In genomic region chr10:44961931-44962750, GRCh38 we compare ENCODE assay signal across 14 cellular contexts. TPM values are rescaled to one million over a fixed set of nuclear protein-coding genes. Genes with fewer than 3 reads are reported as not detected.
DNase-seq lines count a peak whose midpoint lies in the region; ATAC-seq and TF ChIP-seq lines count a peak whose summit lies in the region.
"Had no signal": no experiment of that assay in that cellular context is flagged by ENCODE, and none has a peak within 500 bp of the region (broad histone marks: within the 10 kb centered on the region; RNA-seq: fewer than 3 reads in every experiment).

No MANE protein-coding gene starts in this region.

- ATAC-seq in memory B cell (ENCODE audit: low read depth) (no peak), HG03025 (IDR thresholded peaks at IDR 0.05; ENCODE audit: low FRiP score, unreplicated experiment) (no peak)
- no peak for ATAC-seq in stimulated activated memory B cell treated with anti-CD40 and anti-IgM and Interleukin-4, amounts not matched to agents 10 μg/mL and 1 μg/mL and 100 μg/mL, for 72 hours

- H3K4me2 ChIP-seq in KMS-11 = peak overlapping the region; percentile 99

- no peak overlapping the region for H2AFZ ChIP-seq in KMS-11 (ENCODE audit: low read depth)

- H3K27me3 ChIP-seq in KMS-11 (ENCODE audit: insufficient read depth, low read depth) = no peaks in the 10 kb centered on the region
- H3K27me3 ChIP-seq in testis = no peaks in the 10 kb centered on the region

- H3K9me3 ChIP-seq in testis = no peaks in the 10 kb centered on the region

- DNase-seq in coronary artery (ENCODE audit: low spot score) = peak; percentile 59
- DNase-seq in memory B cell (ENCODE audit: low spot score in 2 of 2) = no peak
- no peak for DNase-seq in progenitor cell of endocrine pancreas (ENCODE audit: low spot score, unreplicated experiment)
- DNase-seq in NCI-H146 treated with DMSO at 0.1 percent for 48 hours (lab: John Stamatoyannopoulos, UW; ENCODE audit: unreplicated experiment) = no peak
- no peak for DNase-seq in testis
- DNase-seq: CD8-positive, alpha-beta memory T cell; NCI-H1092; NCI-H510A; stimulated activated naive CD4-positive, alpha-beta T cell; T1000 had no signal

- H3K9me3 Mint-ChIP-seq in memory B cell (peaks cover 2% of the 10 kb centered on the region), progenitor cell of endocrine pancreas (ENCODE audit: low read depth) (no peaks in the 10 kb centered on the region)
- no peaks in the 10 kb centered on the region for H3K9me3 Mint-ChIP-seq in stimulated activated memory B cell treated with anti-CD40 and anti-IgM and Interleukin-4, amounts not matched to agents 10 μg/mL and 1 μg/mL and 100 μg/mL, for 72 hours
- H3K9me3 Mint-ChIP-seq: CD8-positive, alpha-beta memory T cell had no signal

- intact Hi-C loops in testis (cut with DNase I; ENCODE audit: low total_unique reads) = no loop called here

- H3K4me3 Mint-ChIP-seq in memory B cell (peak overlapping the region; percentile 57), progenitor cell of endocrine pancreas (ENCODE audit: low read depth) (no peak overlapping the region)
- peak overlapping the region; percentile 8 for H3K4me3 Mint-ChIP-seq in stimulated activated memory B cell treated with anti-CD40 and anti-IgM and Interleukin-4, amounts not matched to agents 10 μg/mL and 1 μg/mL and 100 μg/mL, for 72 hours

- no peaks in the 10 kb centered on the region for H4K20me1 ChIP-seq in KMS-11 (ENCODE audit: insufficient read depth)

- peak overlapping the region; percentile 84 for H3K9ac ChIP-seq in KMS-11

- H3K27ac Mint-ChIP-seq in memory B cell = no peak overlapping the region
- peak overlapping the region; percentile 84 for H3K27ac Mint-ChIP-seq in stimulated activated memory B cell treated with anti-CD40 and anti-IgM and Interleukin-4, amounts not matched to agents 10 μg/mL and 1 μg/mL and 100 μg/mL, for 72 hours
- H3K27ac Mint-ChIP-seq in progenitor cell of endocrine pancreas = no peak overlapping the region

- whole genome bisulfite sequencing in testis, 2 donors = 88 to 91% methylated on average over 11 of the region's 11 CpGs

- no peak for TF ChIP-seq POLR2A in testis (IDR thresholded peaks at IDR 0.05)

- H3K36me3 Mint-ChIP-seq in memory B cell (peaks cover 3% of the 10 kb centered on the region), progenitor cell of endocrine pancreas (ENCODE audit: insufficient read depth) (no peaks in the 10 kb centered on the region)
- peaks cover 5% of the 10 kb centered on the region for H3K36me3 Mint-ChIP-seq in stimulated activated memory B cell treated with anti-CD40 and anti-IgM and Interleukin-4, amounts not matched to agents 10 μg/mL and 1 μg/mL and 100 μg/mL, for 72 hours

- peaks cover 48% of the 10 kb centered on the region for H3K4me1 ChIP-seq in KMS-11 (ENCODE audit: low read depth, poor library complexity, severe bottlenecking)
- H3K4me1 ChIP-seq in testis = peaks cover 34% of the 10 kb centered on the region

- H3K36me3 ChIP-seq in KMS-11 (ENCODE audit: insufficient read depth) (no peaks in the 10 kb centered on the region), testis (ENCODE audit: low read depth, missing control alignments) (no peaks in the 10 kb centered on the region)

- H3K4me3 ChIP-seq in KMS-11 (IDR thresholded peaks at IDR 0.05; ENCODE audit: insufficient read depth, low read depth, low read length) = no peak overlapping the region
- peak overlapping the region; percentile 94 for H3K4me3 ChIP-seq in coronary artery
- H3K4me3 ChIP-seq in testis = no peak overlapping the region

- TF ChIP-seq CTCF in KMS-11 (conservative IDR thresholded peaks at IDR 0.05; ENCODE audit: low read depth, low read length) (no peak), coronary artery (IDR thresholded peaks at IDR 0.05) (no peak), progenitor cell of endocrine pancreas (IDR thresholded peaks at IDR 0.05; ENCODE audit: unreplicated experiment) (no peak), testis (IDR thresholded peaks at IDR 0.05) (no peak)

- H3K79me2 ChIP-seq in KMS-11 (ENCODE audit: insufficient read depth, low read depth) = peaks cover 92% of the 10 kb centered on the region

- H3K4me1 Mint-ChIP-seq in memory B cell (peaks cover 45% of the 10 kb centered on the region), progenitor cell of endocrine pancreas (ENCODE audit: low read depth) (peaks cover 62% of the 10 kb centered on the region)
- peaks cover 79% of the 10 kb centered on the region for H3K4me1 Mint-ChIP-seq in stimulated activated memory B cell treated with anti-CD40 and anti-IgM and Interleukin-4, amounts not matched to agents 10 μg/mL and 1 μg/mL and 100 μg/mL, for 72 hours

- H3K27me3 Mint-ChIP-seq in memory B cell = no peaks in the 10 kb centered on the region
- no peaks in the 10 kb centered on the region for H3K27me3 Mint-ChIP-seq in stimulated activated memory B cell treated with anti-CD40 and anti-IgM and Interleukin-4, amounts not matched to agents 10 μg/mL and 1 μg/mL and 100 μg/mL, for 72 hours
- no peaks in the 10 kb centered on the region for H3K27me3 Mint-ChIP-seq in progenitor cell of endocrine pancreas

- H3K27ac ChIP-seq in KMS-11 = peak overlapping the region; percentile 89
- peak overlapping the region; percentile 1 to 92 for H3K27ac ChIP-seq in coronary artery
- peak overlapping the region in 1 of 2 donors; percentile 83 for H3K27ac ChIP-seq in testis

RNA-seq across cellular contexts. Expression of gene RASSF4, which starts 2.5 kb away (rescaled TPM):
- 21.2 and 23.0 TPM in 2 replicates for total RNA-seq in progenitor cell of endocrine pancreas
- total RNA-seq in testis = 10 to 100 TPM; 53.1 to 68.1 TPM
- 28.2 TPM for polyA plus RNA-seq in testis (ENCODE audit: insufficient read depth, low read depth, low replicate concordance)

RNA-seq across cellular contexts. Expression of gene DEPP1, which starts 16.5 kb away (rescaled TPM):
- total RNA-seq in progenitor cell of endocrine pancreas (13.9 and 16.6 TPM in 2 replicates), testis (10 to 100 TPM; 33.1 to 84.9 TPM)
- polyA plus RNA-seq in testis (ENCODE audit: insufficient read depth, low read depth, low replicate concordance) = 29.1 TPM
- polyA plus RNA-seq: CD8-positive, alpha-beta memory T cell had no signal

RNA-seq across cellular contexts. Expression of gene ZNF22, which starts 38.6 kb away (rescaled TPM):
- 44.1 and 46.0 TPM in 2 replicates for total RNA-seq in progenitor cell of endocrine pancreas
- total RNA-seq in testis = 10 to 100 TPM; 12.6 TPM
- 12.6 TPM for polyA plus RNA-seq in testis (ENCODE audit: insufficient read depth, low read depth, low replicate concordance)

RNA-seq across cellular contexts. Expression of gene TMEM72, which starts 51.0 kb away (rescaled TPM):
- total RNA-seq in progenitor cell of endocrine pancreas = 0.93 and 1.5 TPM in 2 replicates
- 1 to 10 TPM; 1.5 to 8.7 TPM for total RNA-seq in testis
- polyA plus RNA-seq in testis (ENCODE audit: insufficient read depth, low read depth, low replicate concordance) = 3.0 TPM
- total RNA-seq: CD8-positive, alpha-beta memory T cell; RPMI7951 had no signal
- polyA plus RNA-seq: CD8-positive, alpha-beta memory T cell had no signal
